In the genomic region with DNA sequence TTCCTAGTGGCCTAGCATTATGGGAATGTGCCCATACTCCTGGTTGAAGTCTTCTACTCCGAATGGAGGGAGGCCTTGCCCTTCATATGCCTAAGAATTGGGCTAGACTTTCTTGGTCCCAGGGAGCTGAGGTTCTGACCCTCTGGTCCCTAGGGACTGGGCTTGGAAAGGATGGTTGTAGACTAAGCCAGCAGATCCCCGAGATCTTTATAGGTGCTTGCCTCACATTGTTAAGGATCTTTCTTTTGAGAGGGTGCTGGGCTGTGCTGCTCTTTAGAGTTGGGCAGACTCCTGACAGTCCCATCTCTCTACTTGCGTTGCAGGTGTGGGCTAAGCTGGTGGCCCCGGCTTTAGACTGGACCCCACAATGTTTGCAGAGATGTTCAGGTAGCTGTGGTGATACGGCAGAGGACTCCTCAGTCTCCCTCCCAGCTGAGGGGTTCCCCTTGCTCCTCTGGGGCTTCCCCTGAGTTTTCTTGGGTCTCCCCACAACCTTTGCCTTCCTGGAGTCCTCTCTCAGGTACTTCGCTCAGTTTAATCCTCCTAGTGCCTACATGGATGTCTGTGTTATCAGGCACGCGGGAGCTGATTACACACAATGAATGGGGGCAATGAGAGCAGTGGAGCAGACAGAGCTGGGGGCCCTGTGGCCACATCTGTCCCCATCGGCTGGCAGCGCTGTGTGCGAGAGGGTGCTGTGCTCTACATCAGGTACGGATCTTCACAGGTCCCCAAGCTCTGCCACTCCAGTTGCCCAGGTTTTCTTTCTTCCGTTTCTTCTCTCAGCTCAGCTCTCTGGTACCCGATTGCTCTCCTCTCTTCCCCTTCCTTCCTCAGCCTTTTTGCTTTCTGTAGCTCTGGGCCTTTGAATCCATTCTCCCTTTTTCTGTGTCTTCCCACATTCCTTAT, we compare ENCODE assay signal across 8 cellular contexts. TPM values are rescaled to one million over a fixed set of nuclear protein-coding genes. Genes with fewer than 3 reads are reported as not detected.
DNase-seq lines count a peak whose midpoint lies in the region; ATAC-seq and TF ChIP-seq lines count a peak whose summit lies in the region.

No MANE protein-coding gene starts in this region.

- H3K27me3 ChIP-seq in SJCRH30 (no peaks in the 10 kb centered on the region), rectal smooth muscle tissue (ENCODE audit: control insufficient read depth, insufficient read depth, low read length) (no peaks in the 10 kb centered on the region)

- ATAC-seq in GM21737 (IDR thresholded peaks at IDR 0.05; ENCODE audit: unreplicated experiment) = no peak
- no peak for ATAC-seq in GM21528 (IDR thresholded peaks at IDR 0.05; ENCODE audit: low FRiP score, unreplicated experiment)

- H3K36me3 ChIP-seq in SJCRH30 (peaks cover 42% of the 10 kb centered on the region), rectal smooth muscle tissue (ENCODE audit: control insufficient read depth, insufficient read depth, low read length) (peaks cover 13% of the 10 kb centered on the region)

- DNase-seq in GM12865 (ENCODE audit: low read depth) = peak; percentile 25
- peak in 1 of 2 experiments; percentile 54 for DNase-seq in SJCRH30
- DNase-seq in erythroblast (lab: John Stamatoyannopoulos, UW) = no peak
- no peak for DNase-seq in NCI-H2227 (lab: John Stamatoyannopoulos, UW; ENCODE audit: unreplicated experiment)
- no peak for DNase-seq in stimulated activated CD4-positive, alpha-beta T cell treated with anti-CD3 and anti-CD28 coated beads, Interleukin-1b, Interleukin-23, amount 100 ng/mL, for 48 hours

- H3K4me1 ChIP-seq in SJCRH30 (peaks cover 36% of the 10 kb centered on the region), rectal smooth muscle tissue (ENCODE audit: control insufficient read depth, insufficient read depth, low read length) (peaks cover 30% of the 10 kb centered on the region)

- no peaks in the 10 kb centered on the region for H3K9me3 ChIP-seq in SJCRH30 (replicated peaks)

- TF ChIP-seq POLR2A in erythroblast (IDR thresholded peaks at IDR 0.05; ENCODE audit: low read length) = peak; percentile 27

- no peak overlapping the region; the same call in 1 of the 2 replicates for H3K27ac ChIP-seq in SJCRH30
- peak overlapping the region; percentile 79 for H3K27ac ChIP-seq in rectal smooth muscle tissue (ENCODE audit: low read depth, low read length)

- H3K4me3 ChIP-seq in GM12865 (ENCODE audit: low read depth, low read length) (peak overlapping the region; percentile 92), SJCRH30 (peak overlapping the region; percentile 65), rectal smooth muscle tissue (ENCODE audit: low read length) (peak overlapping the region; percentile 76)

- no peak for TF ChIP-seq CTCF in GM12865 (IDR thresholded peaks at IDR 0.05; ENCODE audit: insufficient read depth, low read depth, low read length, missing control alignments)

- peak overlapping the region; percentile 22 for H3K9ac ChIP-seq in rectal smooth muscle tissue (ENCODE audit: low read length)

RNA-seq across cellular contexts. Expression of a gene that starts 1.3 kb away (rescaled TPM):
- 60.0 and 60.1 TPM in 2 replicates for total RNA-seq in SJCRH30 (2014; rRNA removed; shearing (Covaris generic))

RNA-seq across cellular contexts. Expression of a gene that starts 3.6 kb away (rescaled TPM):
- 68.0 and 91.1 TPM in 2 replicates for total RNA-seq in SJCRH30 (2014; rRNA removed; shearing (Covaris generic))

RNA-seq across cellular contexts. Expression of a gene that starts 23.0 kb away (rescaled TPM):
- 63.5 and 83.3 TPM in 2 replicates for total RNA-seq in SJCRH30 (2014; rRNA removed; shearing (Covaris generic))

RNA-seq across cellular contexts. Expression of a gene that starts 25.9 kb away (rescaled TPM):
- total RNA-seq in SJCRH30 (2014; rRNA removed; shearing (Covaris generic)) = 0.41 and 0.47 TPM in 2 replicates

RNA-seq across cellular contexts. Expression of a gene that starts 36.1 kb away (rescaled TPM):
- 690 and 839 TPM in 2 replicates for total RNA-seq in SJCRH30 (2014; rRNA removed; shearing (Covaris generic))
